Comparison of ENCODE assay signal across 7 cellular contexts in genomic region chr15:69713726-69714559, GRCh38.
A peak's percentile ranks its signal among the peaks of the same experiment; 100 is the strongest.
DNase-seq lines count a peak whose midpoint lies in the region; ATAC-seq and TF ChIP-seq lines count a peak whose summit lies in the region.

No MANE protein-coding gene starts in this region.

- H3K36me3 Mint-ChIP-seq in type B pancreatic cell: peaks cover 3% of the 10 kb centered on the region

- no peak overlapping the region for H3K4me3 Mint-ChIP-seq in type B pancreatic cell

- peaks cover 6% of the 10 kb centered on the region for H3K9me3 Mint-ChIP-seq in type B pancreatic cell

- DNase-seq in activated T-cell treated with anti-CD3 and anti-CD28 coated beads, Interleukin-2, amount 50 U/mL, for 1 hour: peak; percentile 58
- DNase-seq in stimulated activated CD4-positive, alpha-beta T cell treated with anti-CD3 and anti-CD28 coated beads, Interleukin-4, amount 100 ng/mL, for 24 hours: peak; percentile 74
- DNase-seq in DMS153 treated with DMSO at 0.1 percent for 48 hours (lab: John Stamatoyannopoulos, UW; ENCODE audit: unreplicated experiment) (no peak), type B pancreatic cell (ENCODE audit: extremely low spot score, unreplicated experiment) (no peak), germinal center (ENCODE audit: low spot score) (no peak)

- TF ChIP-seq CTCF in type B pancreatic cell (conservative IDR thresholded peaks at IDR 0.05): no peak

- ATAC-seq in GM19463 (IDR thresholded peaks at IDR 0.05; ENCODE audit: unreplicated experiment) (peak; percentile 84), HG03520 (IDR thresholded peaks at IDR 0.05; ENCODE audit: unreplicated experiment) (peak; percentile 93)

- no peak overlapping the region for H3K27ac Mint-ChIP-seq in type B pancreatic cell

- H3K27me3 Mint-ChIP-seq in type B pancreatic cell: peaks cover 28% of the 10 kb centered on the region

- H3K4me1 Mint-ChIP-seq in type B pancreatic cell (ENCODE audit: unreplicated experiment): no peaks in the 10 kb centered on the region

Comparison
In these comparisons a context has a peak if more than half of its experiments do, and no peak if none do; other contexts are left out.
1. DNase-seq: peak in activated T-cell treated with anti-CD3 and anti-CD28 coated beads, Interleukin-2, amount 50 U/mL, for 1 hour (single experiment) and stimulated activated CD4-positive, alpha-beta T cell treated with anti-CD3 and anti-CD28 coated beads, Interleukin-4, amount 100 ng/mL, for 24 hours (single experiment); none in DMS153 treated with DMSO at 0.1 percent for 48 hours (single experiment), type B pancreatic cell (single experiment) and germinal center (single experiment).